1 cellular context compared by ENCODE assay signal in the genomic region with DNA sequence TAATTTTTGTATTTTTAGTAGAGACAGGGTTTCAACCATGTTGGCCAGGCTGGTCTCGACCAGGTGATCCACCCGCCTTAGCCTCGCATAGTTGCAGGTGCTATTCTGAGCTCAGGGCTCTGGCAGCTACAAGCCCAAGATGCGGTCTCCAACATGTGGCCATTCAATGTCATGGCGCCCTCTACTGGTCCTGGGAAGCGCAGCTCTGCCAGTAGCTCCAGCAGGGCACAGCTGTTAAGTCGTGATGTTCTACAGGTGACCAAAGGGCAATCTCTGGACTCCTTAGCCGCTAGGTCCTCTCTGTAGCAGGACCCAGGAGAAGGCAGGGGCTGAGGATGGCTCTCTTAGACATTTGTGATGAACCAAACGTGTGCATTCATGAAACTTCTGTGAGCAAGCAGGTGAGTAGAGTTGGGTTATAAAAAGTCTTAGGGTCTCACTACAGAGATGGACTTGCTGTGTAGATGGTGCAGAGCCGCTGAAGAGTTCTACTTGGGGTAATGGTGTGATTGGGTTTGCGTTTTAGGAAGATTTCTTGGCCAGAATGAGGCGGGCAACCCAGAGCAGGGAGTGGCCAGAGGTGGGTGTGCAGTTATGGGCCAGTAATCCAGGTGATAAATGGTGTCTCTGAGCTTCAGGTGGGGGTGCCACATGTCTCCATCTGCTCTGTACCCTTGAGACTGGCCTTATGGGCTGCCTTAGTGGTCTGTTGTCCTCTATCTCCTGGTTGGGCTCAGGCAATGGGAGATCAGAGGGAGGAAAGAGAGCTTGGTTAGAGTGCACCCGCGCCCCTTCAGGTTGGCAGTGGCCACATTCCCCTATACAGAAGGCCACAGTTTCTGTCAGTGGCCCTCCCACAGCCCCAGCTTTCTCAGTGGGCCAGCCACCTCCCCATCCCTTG.
TF ChIP-seq lines count a peak whose summit lies in the region.

No MANE protein-coding gene starts in this region.

TF ChIP-seq in endothelial cell of umbilical vein, 7 proteins besides CTCF, POLR2A, EP300 and RAD21:
- no peak for TF ChIP-seq JUN (IDR thresholded peaks at IDR 0.05; ENCODE audit: borderline replicate concordance, insufficient read depth, insufficient read length, low read depth)
- no peak for TF ChIP-seq FOS (IDR thresholded peaks at IDR 0.05; ENCODE audit: borderline replicate concordance, insufficient read depth, low read length)
- TF ChIP-seq MYC (IDR thresholded peaks at IDR 0.05; ENCODE audit: low read depth, low read length) = no peak
- TF ChIP-seq GATA2 (IDR thresholded peaks at IDR 0.05; ENCODE audit: insufficient read depth, insufficient read length, low read depth, low read length) = no peak
- TF ChIP-seq, protein P1, sequence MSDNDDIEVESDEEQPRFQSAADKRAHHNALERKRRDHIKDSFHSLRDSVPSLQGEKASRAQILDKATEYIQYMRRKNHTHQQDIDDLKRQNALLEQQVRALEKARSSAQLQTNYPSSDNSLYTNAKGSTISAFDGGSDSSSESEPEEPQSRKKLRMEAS (IDR thresholded peaks at IDR 0.05; ENCODE audit: insufficient read depth, insufficient read length) = no peak
- no peak for TF ChIP-seq EZH2 (IDR thresholded peaks at IDR 0.05; ENCODE audit: borderline replicate concordance, low read depth, low read length, severe bottlenecking)
- no peak for TF ChIP-seq POLR2AphosphoS5 (IDR thresholded peaks at IDR 0.05; ENCODE audit: insufficient read depth, low read depth, low read length)
